In the genomic region with DNA sequence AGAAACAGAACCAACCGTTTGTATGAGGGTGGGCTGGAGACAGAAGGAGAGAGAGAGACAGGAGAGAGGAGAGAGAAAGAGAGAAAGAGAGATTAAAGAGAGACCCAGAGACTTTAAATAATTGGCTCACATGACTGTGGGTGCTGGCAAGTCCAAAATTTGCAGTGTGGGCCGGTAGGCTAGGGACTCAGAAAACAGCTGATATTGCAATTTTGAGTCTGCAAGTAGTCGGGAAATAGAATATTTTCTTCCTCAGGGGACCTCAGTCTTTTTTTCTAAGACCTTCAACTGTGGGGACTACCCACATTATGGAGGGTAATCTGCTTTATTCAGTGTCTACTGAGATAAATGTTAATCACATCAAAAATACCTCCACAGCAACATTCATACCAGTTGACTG, we compare ENCODE assay signal across 27 cellular contexts.
"Had no signal": no experiment of that assay in that cellular context is flagged by ENCODE, and none has a peak within 500 bp of the region (broad histone marks: within the 10 kb centered on the region; RNA-seq: fewer than 3 reads in every experiment).

No MANE protein-coding gene starts in this region.

- H3K4me1 ChIP-seq: colonic mucosa, esophagus muscularis mucosa, esophagus squamous epithelium, foreskin keratinocyte, gastrocnemius medialis, gastroesophageal sphincter, heart left ventricle, heart right ventricle had no signal

- ATAC-seq: effector memory CD8-positive, alpha-beta T cell; esophagus mucosa; foreskin keratinocyte; gastrocnemius medialis; gastroesophageal sphincter; heart left ventricle; heart right ventricle had no signal

- FAIRE-seq: colon, endometrium, endothelial cell of umbilical vein had no signal

- H3K27me3 ChIP-seq: colonic mucosa, esophagus muscularis mucosa, esophagus squamous epithelium, foreskin keratinocyte, gastrocnemius medialis, gastroesophageal sphincter, heart left ventricle, heart right ventricle had no signal

- H3K27ac ChIP-seq: colonic mucosa, coronary artery, dorsolateral prefrontal cortex, epithelial cell of prostate, esophagus muscularis mucosa, esophagus squamous epithelium, foreskin keratinocyte, gastrocnemius medialis, gastroesophageal sphincter, heart left ventricle, heart right ventricle had no signal

- H3K9me3 ChIP-seq: colonic mucosa, esophagus muscularis mucosa, esophagus squamous epithelium, gastrocnemius medialis had no signal

- H3K36me3 ChIP-seq: colonic mucosa, esophagus muscularis mucosa, esophagus squamous epithelium, gastrocnemius medialis, gastroesophageal sphincter, heart left ventricle, heart right ventricle had no signal

- DNase-seq: colonic mucosa; cortex of kidney; dermis blood vessel endothelial cell; dorsolateral prefrontal cortex; effector CD4-positive, alpha-beta T cell; effector CD8-positive, alpha-beta T cell; effector memory CD4-positive, alpha-beta T cell; effector memory CD8-positive, alpha-beta T cell; endodermal cell; erythroblast; esophagus squamous epithelium; foreskin fibroblast; foreskin keratinocyte; foreskin melanocyte; gastrocnemius medialis; glutamatergic neuron; head of caudate nucleus; heart left ventricle; heart right ventricle had no signal

- H3K4me3 ChIP-seq: colonic mucosa, coronary artery, dorsolateral prefrontal cortex, esophagus muscularis mucosa, esophagus squamous epithelium, gastrocnemius medialis, gastroesophageal sphincter, heart left ventricle, heart right ventricle had no signal
